ENCODE assay signal across 8 cellular contexts in the genomic region with DNA sequence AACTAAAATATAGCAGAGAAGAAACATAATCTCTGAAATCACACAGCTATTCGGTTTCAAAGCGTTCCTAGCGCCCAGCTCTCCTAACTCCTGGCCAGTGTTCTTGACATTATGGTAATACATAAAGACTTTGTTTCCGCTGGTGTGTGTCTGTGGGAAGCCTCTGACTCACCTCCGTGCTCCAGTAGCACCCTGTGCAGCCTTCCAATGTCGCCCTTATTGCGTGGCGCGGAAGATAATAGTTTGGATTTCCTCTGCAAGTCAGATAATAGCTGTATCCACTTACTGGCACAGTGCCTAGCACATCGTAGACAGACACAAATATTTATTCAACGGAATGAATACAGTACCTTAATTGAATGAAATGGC. TPM values are rescaled to one million over a fixed set of nuclear protein-coding genes. Genes with fewer than 3 reads are reported as not detected.
DNase-seq lines count a peak whose midpoint lies in the region; ATAC-seq and TF ChIP-seq lines count a peak whose summit lies in the region.

No MANE protein-coding gene starts in this region.

- peaks cover 21% of the 10 kb centered on the region for H3K36me3 Mint-ChIP-seq in endothelial cell (ENCODE audit: low read depth, unreplicated experiment)
- H3K36me3 Mint-ChIP-seq in naive thymus-derived CD4-positive, alpha-beta T cell: peaks cover 0 to 15% (median 10%) of the 10 kb centered on the region in 5 donors

- H3K79me1 ChIP-seq in IMR-90 (ENCODE audit: low read depth in 1 of 2, low read length in 2 of 2): peaks cover 6 to 9% of the 10 kb centered on the region in 2 experiments; a peak in 3 of 4 replicates

- CTCF ChIA-PET in IMR-90 (lab: Yijun Ruan, JAX): no interaction called here
- CTCF ChIA-PET in naive thymus-derived CD4-positive, alpha-beta T cell (lab: Charles Lee): interaction anchor here (0.6 to 0.7 kb wide), 2 partner anchors 41 to 49 kb away, joined by 3 read pairs; no protein-coding TSS in a partner anchor

- peak overlapping the region; percentile 100 for H2AFZ ChIP-seq in IMR-90 (replicated peaks; ENCODE audit: low read length, poor library complexity)

- no peak overlapping the region for H2AK5ac ChIP-seq in IMR-90 (ENCODE audit: low read depth, low read length)

- H3K18ac ChIP-seq in IMR-90 (ENCODE audit: low read depth, low read length): no peak overlapping the region

- H3K9me3 Mint-ChIP-seq in endothelial cell (ENCODE audit: unreplicated experiment): peaks cover 3% of the 10 kb centered on the region
- H3K9me3 Mint-ChIP-seq in naive thymus-derived CD4-positive, alpha-beta T cell: peaks cover 0 to 6% (median 0%) of the 10 kb centered on the region in 11 donors

- no peaks in the 10 kb centered on the region for H4K20me1 ChIP-seq in IMR-90 (ENCODE audit: insufficient read depth, low read length)

- TF ChIP-seq CTCF in IMR-90 (conservative IDR thresholded peaks at IDR 0.05; ENCODE audit: low read depth, low read length) (no peak), VCaP (conservative IDR thresholded peaks at IDR 0.05) (no peak), endothelial cell (IDR thresholded peaks at IDR 0.05; ENCODE audit: unreplicated experiment) (no peak)

- H3K27ac ChIP-seq in IMR-90 (ENCODE audit: insufficient read depth, low read length) (peak overlapping the region; percentile 56), VCaP (peak overlapping the region; percentile 92)
- peak overlapping the region; percentile 83 for H3K27ac ChIP-seq in naive thymus-derived CD4-positive, alpha-beta T cell (ENCODE audit: low read depth, low read length)

- H3K9me3 ChIP-seq in IMR-90 (ENCODE audit: control insufficient read depth, insufficient read depth, low read length): no peaks in the 10 kb centered on the region
- H3K9me3 ChIP-seq in naive thymus-derived CD4-positive, alpha-beta T cell (ENCODE audit: control insufficient read depth in 2 of 3, low read length in 3 of 3): no peaks in the 10 kb centered on the region

- peaks cover 13% of the 10 kb centered on the region for H3K36me3 ChIP-seq in IMR-90 (ENCODE audit: control insufficient read depth, insufficient read depth, low read length)
- H3K36me3 ChIP-seq in naive thymus-derived CD4-positive, alpha-beta T cell (ENCODE audit: control insufficient read depth in 2 of 3, insufficient read depth in 3 of 3, low read length in 3 of 3): peaks cover 3 to 26% (median 9%) of the 10 kb centered on the region in 3 experiments

- no peaks in the 10 kb centered on the region for H3K9me1 ChIP-seq in IMR-90 (ENCODE audit: insufficient read depth, low read length)

- H2BK15ac ChIP-seq in IMR-90 (ENCODE audit: low read depth, low read length): no peak overlapping the region

- POLR2A ChIA-PET in IMR-90 (lab: Charles Lee; ENCODE audit: unreplicated experiment): no interaction called here
- POLR2A ChIA-PET in naive thymus-derived CD4-positive, alpha-beta T cell (lab: Charles Lee): interaction anchor here (1.5 to 2.9 kb wide), 2 partner anchors 144 to 231 kb away, joined by 4 to 16 read pairs; no protein-coding TSS in a partner anchor

- no peaks in the 10 kb centered on the region for H3K27me3 ChIP-seq in IMR-90 (ENCODE audit: control insufficient read depth, insufficient read depth, low read length)
- H3K27me3 ChIP-seq in naive thymus-derived CD4-positive, alpha-beta T cell (ENCODE audit: control insufficient read depth in 2 of 2, insufficient read depth in 2 of 2, low read length in 2 of 2): no peaks in the 10 kb centered on the region

- no peaks in the 10 kb centered on the region for H3K4me1 ChIP-seq in IMR-90 (ENCODE audit: control insufficient read depth, insufficient read depth, low read length)
- H3K4me1 ChIP-seq in naive thymus-derived CD4-positive, alpha-beta T cell (ENCODE audit: control insufficient read depth in 2 of 2, insufficient read depth in 2 of 2, low read length in 2 of 2): peaks cover 0 to 13% of the 10 kb centered on the region in 2 donors

- no peak for TF ChIP-seq POLR2A in IMR-90 (IDR thresholded peaks at IDR 0.05; ENCODE audit: low read depth, low read length)

- TSS peak; percentile 55 for BruUV-seq in IMR-90 (replicated peaks; lab: Mats Ljungman, UMichigan)

- H3K27ac Mint-ChIP-seq in endothelial cell (ENCODE audit: unreplicated experiment): peak overlapping the region; percentile 99
- peak overlapping the region; percentile 88 to 98 (median 94) for H3K27ac Mint-ChIP-seq in naive thymus-derived CD4-positive, alpha-beta T cell

- peak overlapping the region; percentile 41 for H2BK5ac ChIP-seq in IMR-90 (ENCODE audit: low read depth, low read length, poor library complexity, severe bottlenecking)

- no peak overlapping the region for H2BK120ac ChIP-seq in IMR-90 (ENCODE audit: low read depth, low read length)

- H3K4me1 Mint-ChIP-seq in endothelial cell (ENCODE audit: unreplicated experiment): peaks cover 9% of the 10 kb centered on the region
- peaks cover 10 to 60% (median 45%) of the 10 kb centered on the region in 7 donors for H3K4me1 Mint-ChIP-seq in naive thymus-derived CD4-positive, alpha-beta T cell

- peak overlapping the region; percentile 17 to 73; a peak in 3 of 4 replicates for H4K8ac ChIP-seq in IMR-90 (ENCODE audit: low read depth in 2 of 2, low read length in 2 of 2)

- in situ Hi-C loops in IMR-90 (cut with MboI; ENCODE audit: low sequenced_read_pairs): no loop called here

- H3K14ac ChIP-seq in IMR-90 (replicated peaks; ENCODE audit: low read depth, low read length): peak overlapping the region; percentile 44; the same call in 1 of the 2 replicates

- no peak overlapping the region for H4K91ac ChIP-seq in IMR-90 (ENCODE audit: insufficient read depth, low read depth, low read length)

- peak overlapping the region; percentile 31; the same call in 1 of the 2 replicates for H3K56ac ChIP-seq in IMR-90 (ENCODE audit: extremely low read depth, insufficient read depth, low read length)

- H2AK9ac ChIP-seq in IMR-90 (replicated peaks; ENCODE audit: low read depth, low read length, poor library complexity): no peak overlapping the region

- peak overlapping the region; percentile 88 for H3K4me2 ChIP-seq in IMR-90 (ENCODE audit: low read depth, low read length)

- no peak for TF ChIP-seq RAD21 in IMR-90 (IDR thresholded peaks at IDR 0.05; ENCODE audit: low read length)

- no peak overlapping the region for H2BK20ac ChIP-seq in IMR-90 (ENCODE audit: low read depth, low read length)

- intact Hi-C loops in IMR-90 (cut with micrococcal nuclease): loop anchor here (10.0 kb wide), 1 partner anchor 148 kb away; the partner anchor contains the start of gene ZNF33B
- intact Hi-C loops in naive thymus-derived CD4-positive, alpha-beta T cell (cut with micrococcal nuclease): loop anchor here (2.0 to 10.0 kb wide), 3 partner anchors 28 to 622 kb away; partner anchors contain the start of gene HNRNPF (in 1 of the 2)
- intact Hi-C loops in posterior cingulate gyrus (cut with DNase I): loop anchor here (10.0 kb wide), 2 partner anchors 228 to 418 kb away; no protein-coding TSS in a partner anchor

- H3K4me3 ChIP-seq in IMR-90 (ENCODE audit: insufficient read depth, low read depth, low read length): peak overlapping the region; percentile 70
- peak overlapping the region; percentile 86 for H3K4me3 ChIP-seq in naive thymus-derived CD4-positive, alpha-beta T cell (ENCODE audit: low read length)

- dilution Hi-C loops in IMR-90 (cut with HindIII; ENCODE audit: low sequenced_read_pairs, unreplicated experiment): no loop called here

- DNase-seq in NCI-H1436 (lab: John Stamatoyannopoulos, UW): peak; percentile 29
- no peak for DNase-seq in NCI-H1436 treated with DMSO at 0.1 percent for 48 hours (lab: John Stamatoyannopoulos, UW)
- DNase-seq in IMR-90: peak; percentile 74
- no peak for DNase-seq in endothelial cell (ENCODE audit: low spot score)
- peak in 1 of 9 donors; percentile 31 for DNase-seq in naive thymus-derived CD4-positive, alpha-beta T cell
- DNase-seq in posterior cingulate gyrus: no peak
- DNase-seq in NCI-H524 (lab: John Stamatoyannopoulos, UW): no peak

- no CpG with 5 or more reads among the region's 11 CpGs for WGBS in IMR-90 (ENCODE audit: extremely low coverage in 2 of 2, insufficient read length in 1 of 2), 2 experiments

- peak overlapping the region; percentile 65 for H3K9ac ChIP-seq in IMR-90 (ENCODE audit: low read depth, low read length)

- peak overlapping the region; percentile 32; the same call in 1 of the 2 replicates for H3K4ac ChIP-seq in IMR-90 (ENCODE audit: low read depth, low read length)

- peak; percentile 48 for ATAC-seq in IMR-90 (ENCODE audit: low read depth)
- no peak for ATAC-seq in naive thymus-derived CD4-positive, alpha-beta T cell

- peak overlapping the region; percentile 41; the same call in 1 of the 2 replicates for H3K23ac ChIP-seq in IMR-90 (ENCODE audit: low read depth, low read length)

- H3K27me3 Mint-ChIP-seq in endothelial cell (ENCODE audit: unreplicated experiment): peaks cover 18% of the 10 kb centered on the region
- peaks cover 0 to 3% (median 0%) of the 10 kb centered on the region in 5 donors for H3K27me3 Mint-ChIP-seq in naive thymus-derived CD4-positive, alpha-beta T cell

- H3K4me3 Mint-ChIP-seq in endothelial cell (ENCODE audit: unreplicated experiment): peak overlapping the region; percentile 99
- H3K4me3 Mint-ChIP-seq in naive thymus-derived CD4-positive, alpha-beta T cell: peak overlapping the region; percentile 89 to 100 (median 96)

- H4K5ac ChIP-seq in IMR-90 (ENCODE audit: low read depth, low read length): peak overlapping the region; percentile 84

TF ChIP-seq in IMR-90, 13 proteins besides CTCF, POLR2A, EP300 and RAD21 (continues in another document):
- TF ChIP-seq MAZ (IDR thresholded peaks at IDR 0.05; ENCODE audit: borderline replicate concordance, low read depth, low read length) (no peak), NFE2L2 (IDR thresholded peaks at IDR 0.05; ENCODE audit: low read depth, low read length) (no peak), CHD1 (IDR thresholded peaks at IDR 0.05; ENCODE audit: low read depth, low read length) (no peak), MXI1 (IDR thresholded peaks at IDR 0.05; ENCODE audit: borderline replicate concordance, low read depth, low read length) (no peak), CEBPB (IDR thresholded peaks at IDR 0.05; ENCODE audit: low read depth, low read length) (no peak), RFX5 (IDR thresholded peaks at IDR 0.05; ENCODE audit: low read depth, low read length) (no peak)

RNA-seq across cellular contexts. Expression of gene BMS1, which starts 0.6 kb away (rescaled TPM):
- 22.9 and 28.3 TPM in 2 replicates for total RNA-seq in IMR-90 (2012; rRNA removed)
- polyA plus RNA-seq in IMR-90 (2012; rRNA removed): 6.1 and 7.5 TPM in 2 replicates
- polyA plus RNA-seq in IMR-90 (2012; cell fraction: cytosol; rRNA removed): 1.0 and 2.1 TPM in 2 replicates
- 1.2 and 6.4 TPM in 2 replicates for polyA plus RNA-seq in IMR-90 (2012; cell fraction: nucleus; rRNA removed; ENCODE audit: low replicate concordance)
- 22.4 TPM for total RNA-seq in endothelial cell (ENCODE audit: unreplicated experiment)
- 10 to 100 TPM in 4 of 5 experiments, 1 to 10 TPM in 1; 9.7 to 20.0 (median 16.9) TPM for total RNA-seq in naive thymus-derived CD4-positive, alpha-beta T cell
- 10 to 100 TPM; 12.0 to 20.7 TPM for polyA plus RNA-seq in naive thymus-derived CD4-positive, alpha-beta T cell

Comparison
In these comparisons a context has a peak if more than half of its experiments do, and no peak if none do; other contexts are left out.
1. DNase-seq: peak in NCI-H1436 (single experiment) and IMR-90 (single experiment); none in NCI-H1436 treated with DMSO at 0.1 percent for 48 hours (single experiment), endothelial cell (single experiment), posterior cingulate gyrus (0 of 10) and NCI-H524 (0 of 2).
2. Peak in every context shown above with its lines, with median percentiles within 50 percentile points of each other: H3K27ac ChIP-seq.